7 cellular contexts compared by ENCODE assay signal in the genomic region with DNA sequence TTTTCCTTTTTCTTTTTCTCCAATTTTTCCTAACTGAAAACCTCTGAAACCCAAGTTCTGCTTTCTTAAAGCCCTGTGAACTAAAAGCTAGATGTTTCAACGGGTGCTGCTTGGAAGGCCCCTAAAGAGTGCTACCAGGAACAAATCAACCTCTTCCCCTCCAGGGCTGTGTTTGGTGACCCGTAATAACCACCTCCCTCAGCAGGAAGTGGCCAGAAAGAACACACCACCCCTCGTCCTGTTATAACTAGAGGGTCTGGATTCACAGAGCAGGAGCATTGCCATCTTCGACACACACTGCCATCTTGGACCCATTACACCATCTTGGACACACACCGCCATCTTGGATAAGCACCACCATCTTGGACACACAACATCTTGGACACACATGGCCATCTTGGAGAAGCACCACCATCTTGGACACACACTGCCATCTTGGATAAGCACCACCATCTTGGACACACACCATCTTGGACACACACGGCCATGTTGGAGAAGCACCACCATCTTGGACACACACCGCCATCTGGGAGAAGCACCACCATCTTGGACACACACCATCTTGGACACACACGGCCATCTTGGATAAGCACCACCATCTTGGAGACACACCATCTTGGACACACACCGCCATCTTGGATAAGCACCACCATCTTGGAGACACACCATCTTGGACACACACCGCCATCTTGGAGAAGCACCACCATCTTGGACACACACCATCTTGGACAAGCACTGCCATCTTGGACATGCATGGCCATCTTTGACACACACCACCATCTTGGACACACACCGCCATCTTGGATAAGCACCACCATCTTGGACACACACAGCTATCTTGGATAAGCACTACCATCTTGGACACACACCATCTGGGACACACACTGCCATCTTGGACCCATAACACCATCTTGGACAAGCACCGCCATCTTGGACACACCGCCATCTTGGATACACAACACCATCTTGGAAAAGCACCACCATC. TPM values are rescaled to one million over a fixed set of nuclear protein-coding genes. Genes with fewer than 3 reads are reported as not detected.
DNase-seq lines count a peak whose midpoint lies in the region; ATAC-seq, FAIRE-seq and TF ChIP-seq lines count a peak whose summit lies in the region.
"Not testable (repeated sequence)": the region's sequence is repeated elsewhere in the genome, so short reads cannot be mapped to it uniquely, and the experiment has no call there.

No MANE protein-coding gene starts in this region.

- not testable (repeated sequence) for TF ChIP-seq EP300 in sigmoid colon (IDR thresholded peaks at IDR 0.05)

- not testable (repeated sequence) for H3K4me1 ChIP-seq in RWPE2 (ENCODE audit: insufficient read depth, poor library complexity, severe bottlenecking)
- H3K4me1 ChIP-seq in sigmoid colon, result peaks cover 0 to 32% (median 27%) of the 10 kb centered on the region in 4 donors

- H3K27ac Mint-ChIP-seq in dendritic cell treated with granulocyte-macrophage colony-stimulating factor and Interleukin-4, amounts not matched to agents 40 ng/mL and 50 ng/mL, for 4 days, result peak overlapping the region; percentile 37

- not testable (repeated sequence) for H3K36me3 ChIP-seq in RWPE2 (ENCODE audit: low read depth); sigmoid colon

- not testable (repeated sequence) for H3K27me3 ChIP-seq in RWPE2 (ENCODE audit: insufficient read depth, poor library complexity, severe bottlenecking); sigmoid colon

- ATAC-seq in HG02884 (IDR thresholded peaks at IDR 0.05; ENCODE audit: unreplicated experiment), result peak; percentile 59
- ATAC-seq in RWPE2 (ENCODE audit: low read depth); left lobe of liver: not testable (repeated sequence)

- H3K36me3 Mint-ChIP-seq in dendritic cell treated with granulocyte-macrophage colony-stimulating factor and Interleukin-4, amounts not matched to agents 40 ng/mL and 50 ng/mL, for 4 days (ENCODE audit: low read depth), result peaks cover 75% of the 10 kb centered on the region

- 87 to 94% methylated on average over 13 of the region's 13 CpGs for WGBS in sigmoid colon, 2 donors

- not testable (repeated sequence) for H3K27me3 Mint-ChIP-seq in dendritic cell treated with granulocyte-macrophage colony-stimulating factor and Interleukin-4, amounts not matched to agents 40 ng/mL and 50 ng/mL, for 4 days

- not testable (repeated sequence) for H3K4me3 Mint-ChIP-seq in dendritic cell treated with granulocyte-macrophage colony-stimulating factor and Interleukin-4, amounts not matched to agents 40 ng/mL and 50 ng/mL, for 4 days

- DNase-seq in GM12892 (ENCODE audit: insufficient read length), result not testable (repeated sequence)
- DNase-seq in RWPE2 (ENCODE audit: low spot score), result peak; percentile 16
- peak; percentile 53 for DNase-seq in activated CD8-positive, alpha-beta memory T cell treated with anti-CD3 and anti-CD28 coated beads, Interleukin-2, amount 50 U/mL, for 48 hours
- DNase-seq in left lobe of liver (ENCODE audit: low spot score), result peak; percentile 26
- DNase-seq in sigmoid colon, result peak; percentile 38

- intact Hi-C loops in dendritic cell treated with granulocyte-macrophage colony-stimulating factor and Interleukin-4, amounts not matched to agents 40 ng/mL and 50 ng/mL, for 4 days (cut with micrococcal nuclease); sigmoid colon (cut with DNase I): not testable (repeated sequence)

- not testable (repeated sequence) for H3K27ac ChIP-seq in RWPE2 (ENCODE audit: poor library complexity, severe bottlenecking); sigmoid colon

- peak; percentile 91 for FAIRE-seq in GM12892 (lab: Jason Lieb, UNC)

- H3K9me3 Mint-ChIP-seq in dendritic cell treated with granulocyte-macrophage colony-stimulating factor and Interleukin-4, amounts not matched to agents 40 ng/mL and 50 ng/mL, for 4 days, result peaks cover 54% of the 10 kb centered on the region

- not testable (repeated sequence) for TF ChIP-seq CTCF in RWPE2 (IDR thresholded peaks at IDR 0.05; ENCODE audit: poor library complexity, severe bottlenecking); sigmoid colon (IDR thresholded peaks at IDR 0.05)

- not testable (repeated sequence) for TF ChIP-seq POLR2A in GM12892 (IDR thresholded peaks at IDR 0.05; ENCODE audit: low read depth, low read length); sigmoid colon (IDR thresholded peaks at IDR 0.05)

- peaks cover 35% of the 10 kb centered on the region for H3K4me1 Mint-ChIP-seq in dendritic cell treated with granulocyte-macrophage colony-stimulating factor and Interleukin-4, amounts not matched to agents 40 ng/mL and 50 ng/mL, for 4 days (ENCODE audit: low read depth)

- H3K4me3 ChIP-seq in RWPE2 (ENCODE audit: severe bottlenecking); sigmoid colon: not testable (repeated sequence)

- not testable (repeated sequence) for H3K9me3 ChIP-seq in RWPE2 (ENCODE audit: severe bottlenecking); sigmoid colon

RNA-seq across cellular contexts. Expression of a gene that starts 5.4 kb away (rescaled TPM):
- 23.3 TPM for polyA plus RNA-seq in GM12892 (2012; ENCODE audit: missing spikeins)
- total RNA-seq in left lobe of liver (31.4 TPM), sigmoid colon (10 to 100 TPM; 20.8 to 30.6 (median 29.3) TPM)
- 10 to 100 TPM; 11.8 to 24.0 (median 21.0) TPM for polyA plus RNA-seq in sigmoid colon

RNA-seq across cellular contexts. Expression of a gene that starts 55.4 kb away (rescaled TPM):
- polyA plus RNA-seq in GM12892 (2012; ENCODE audit: missing spikeins), result 337 TPM
- 55.9 TPM for total RNA-seq in left lobe of liver
- 100 to 1,000 TPM; 329 to 493 (median 469) TPM for total RNA-seq in sigmoid colon
- polyA plus RNA-seq in sigmoid colon, result 100 to 1,000 TPM; 449 to 644 (median 517) TPM
